1 cellular context compared by ENCODE assay signal in genomic region chr17:74732042-74732846, GRCh38.
TF ChIP-seq lines count a peak whose summit lies in the region.

No MANE protein-coding gene starts in this region.

TF ChIP-seq in HEK293, 187 proteins besides CTCF, POLR2A, EP300 and RAD21 (continued from another document):
- TF ChIP-seq ZBTB10 (tag by site-specific recombination; IDR thresholded peaks at IDR 0.05) = no peak
- no peak for TF ChIP-seq EGR2 (tag by site-specific recombination; IDR thresholded peaks at IDR 0.05; ENCODE audit: low read depth)
- TF ChIP-seq ZNF266 (tag by site-specific recombination; IDR thresholded peaks at IDR 0.05; ENCODE audit: low read depth) = 0 out of 2 replicates have a peak, but pooled peaks have one; percentile 9
TF ChIP-seq in HEK293: peak in this region for 4.
